In genomic region chr2:231482806-231483391, GRCh38 we compare ENCODE assay signal across 8 cellular contexts. TPM values are rescaled to one million over a fixed set of nuclear protein-coding genes. Genes with fewer than 3 reads are reported as not detected.
DNase-seq lines count a peak whose midpoint lies in the region; ATAC-seq lines count a peak whose summit lies in the region.

No MANE protein-coding gene starts in this region.

- ATAC-seq in GM21515 (IDR thresholded peaks at IDR 0.05; ENCODE audit: unreplicated experiment) (peak; percentile 75), left lobe of liver (peak; percentile 95), HG02840 (IDR thresholded peaks at IDR 0.05; ENCODE audit: low FRiP score, unreplicated experiment) (no peak)

- DNase-seq in COLO829 (ENCODE audit: low spot score) (peak; percentile 64), MV-4-11 (lab: John Stamatoyannopoulos, UW) (peak; percentile 18), left lobe of liver (ENCODE audit: low spot score) (peak; percentile 79)
- peak; percentile 79 for DNase-seq in activated CD4-positive, CD25-positive, alpha-beta regulatory T cell treated with anti-CD3 and anti-CD28 coated beads, Interleukin-2, amount 50 U/mL, for 72 hours
- DNase-seq in central memory CD4-positive, alpha-beta T cell, result peak; percentile 58
- DNase-seq in stimulated activated CD4-positive, alpha-beta T cell treated with anti-CD3 and anti-CD28 coated beads, Interleukin-2, amount 100 ng/mL, for 4 hours (ENCODE audit: low read depth), result peak; percentile 57

RNA-seq across cellular contexts. Expression of gene NCL, which starts 18.6 kb away (rescaled TPM):
- total RNA-seq in left lobe of liver, result 126 TPM

RNA-seq across cellular contexts. Expression of gene NMUR1, which starts 47.3 kb away (rescaled TPM):
- total RNA-seq in left lobe of liver, result 0.30 TPM

Comparison
In these comparisons a context has a peak if more than half of its experiments do, and no peak if none do; other contexts are left out.
1. DNase-seq: peak in every context shown above with its lines; median percentile 79 in activated CD4-positive, CD25-positive, alpha-beta regulatory T cell treated with anti-CD3 and anti-CD28 coated beads, Interleukin-2, amount 50 U/mL, for 72 hours; 79 in left lobe of liver; 64 in COLO829; 58 in central memory CD4-positive, alpha-beta T cell; 57 in stimulated activated CD4-positive, alpha-beta T cell treated with anti-CD3 and anti-CD28 coated beads, Interleukin-2, amount 100 ng/mL, for 4 hours; 18 in MV-4-11.